Comparison of ENCODE assay signal across 8 cellular contexts in the genomic region with DNA sequence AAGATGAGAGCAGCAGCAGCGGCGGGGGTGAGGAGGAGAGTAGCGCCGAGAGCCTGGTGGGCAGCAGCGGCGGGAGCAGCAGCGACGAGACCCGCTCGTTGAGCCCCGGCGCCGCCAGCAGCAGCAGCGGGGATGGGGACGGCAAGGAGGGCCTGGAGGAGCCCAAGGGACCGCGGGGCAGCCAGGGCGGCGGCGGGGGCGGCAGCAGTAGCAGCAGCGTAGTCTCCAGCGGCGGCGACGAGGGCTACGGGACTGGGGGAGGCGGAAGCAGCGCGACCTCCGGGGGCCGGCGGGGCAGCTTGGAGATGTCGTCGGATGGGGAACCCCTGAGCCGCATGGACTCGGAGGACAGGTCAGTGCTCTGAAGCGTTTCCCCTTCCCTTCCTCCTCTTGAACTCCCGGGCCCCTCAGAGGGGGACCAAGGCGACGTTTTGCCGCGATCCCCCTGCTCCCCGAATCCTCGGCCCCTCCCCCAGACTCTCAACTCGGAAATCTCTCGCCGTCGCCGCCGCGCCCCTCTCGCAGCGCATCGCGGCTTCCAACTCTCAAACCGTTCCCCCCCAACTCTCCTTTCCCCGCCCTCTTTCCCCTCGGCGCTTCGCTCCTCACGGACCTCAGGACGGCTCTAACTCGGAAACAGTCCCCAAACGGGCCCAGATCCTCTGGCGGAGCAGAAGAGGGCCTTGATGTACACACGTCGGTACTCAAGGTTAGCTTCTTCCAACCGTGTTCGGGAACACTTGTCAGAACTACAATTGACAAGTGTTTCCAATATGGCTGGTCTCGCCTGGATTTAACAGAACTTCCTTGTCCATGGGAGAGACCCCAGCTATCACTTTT. TPM values are rescaled to one million over a fixed set of nuclear protein-coding genes. Genes with fewer than 3 reads are reported as not detected.
A peak's percentile ranks its signal among the peaks of the same experiment; 100 is the strongest.
DNase-seq lines count a peak whose midpoint lies in the region; ATAC-seq and TF ChIP-seq lines count a peak whose summit lies in the region.

No MANE protein-coding gene starts in this region.

- peaks cover 12% of the 10 kb centered on the region for H3K36me3 Mint-ChIP-seq in progenitor cell of endocrine pancreas (ENCODE audit: insufficient read depth)

- DNase-seq in COLO829 (ENCODE audit: low spot score) (peak; percentile 54), HS-27A (ENCODE audit: low read depth) (peak; percentile 43), SW 1271 (lab: John Stamatoyannopoulos, UW) (peak; percentile 29 to 54), heart left ventricle (peak; percentile 51 to 75 (median 54)), progenitor cell of endocrine pancreas (ENCODE audit: low spot score, unreplicated experiment) (peak; percentile 53), upper lobe of left lung (peak; percentile 40 to 90)
- peak; percentile 25 for DNase-seq in activated naive CD8-positive, alpha-beta T cell treated with anti-CD3 and anti-CD28 coated beads, Interleukin-2, amount 50 U/mL, for 16 hours (ENCODE audit: low read depth, low spot score)

- H3K27me3 Mint-ChIP-seq in progenitor cell of endocrine pancreas: peaks cover 22% of the 10 kb centered on the region

- H3K4me3 Mint-ChIP-seq in progenitor cell of endocrine pancreas (ENCODE audit: low read depth): peak overlapping the region; percentile 98

- peaks cover 0 to 4% (median 0%) of the 10 kb centered on the region in 9 donors for H3K36me3 ChIP-seq in heart left ventricle
- peaks cover 0 to 4% (median 0%) of the 10 kb centered on the region in 4 donors for H3K36me3 ChIP-seq in upper lobe of left lung

- H3K4me1 ChIP-seq in heart left ventricle: peaks cover 0 to 42% (median 31%) of the 10 kb centered on the region in 12 donors
- H3K4me1 ChIP-seq in upper lobe of left lung: peaks cover 15 to 32% (median 26%) of the 10 kb centered on the region in 4 donors

- H3K9me3 ChIP-seq in heart left ventricle (peaks cover 0 to 6% (median 0%) of the 10 kb centered on the region in 12 donors), upper lobe of left lung (peaks cover 0 to 5% (median 0%) of the 10 kb centered on the region in 4 donors)

- no peak for TF ChIP-seq EP300 in upper lobe of left lung (IDR thresholded peaks at IDR 0.05)

- TF ChIP-seq POLR2A in heart left ventricle (IDR thresholded peaks at IDR 0.05) (no peak), upper lobe of left lung (IDR thresholded peaks at IDR 0.05) (peak in 2 of 4 donors; percentile 23 to 38)

- H3K27me3 ChIP-seq in heart left ventricle: no peaks in the 10 kb centered on the region
- H3K27me3 ChIP-seq in upper lobe of left lung: no peaks in the 10 kb centered on the region

- H3K27ac Mint-ChIP-seq in progenitor cell of endocrine pancreas: peak overlapping the region; percentile 98

- H3K9me3 Mint-ChIP-seq in progenitor cell of endocrine pancreas (ENCODE audit: low read depth): peaks cover 3% of the 10 kb centered on the region

- H3K4me1 Mint-ChIP-seq in progenitor cell of endocrine pancreas (ENCODE audit: low read depth): peaks cover 25% of the 10 kb centered on the region

- WGBS in heart left ventricle, 4 donors: 0 to 2% (median 1%) methylated on average over 44 to 71 of the region's 71 CpGs
- 0 to 1% methylated on average over 49 to 70 of the region's 71 CpGs for WGBS in upper lobe of left lung, 2 donors

- ATAC-seq in GM19455 (IDR thresholded peaks at IDR 0.05; ENCODE audit: unreplicated experiment) (peak; percentile 45), heart left ventricle (peak; percentile 24 to 55 (median 49)), upper lobe of left lung (ENCODE audit: low FRiP score in 2 of 2) (peak; percentile 65 to 73)

- H3K4me3 ChIP-seq in heart left ventricle (peak overlapping the region; percentile 82 to 99 (median 94)), upper lobe of left lung (peak overlapping the region; percentile 79 to 98 (median 91))

- intact Hi-C loops in heart left ventricle (cut with DNase I): loop anchor here in 1 of 10 donors (10.0 kb wide), 1 partner anchor 155 kb away; no protein-coding TSS in a partner anchor

- H3K27ac ChIP-seq in heart left ventricle: peak overlapping the region; percentile 75 to 97 (median 92)
- H3K27ac ChIP-seq in upper lobe of left lung: peak overlapping the region; percentile 89 to 97 (median 96)

- TF ChIP-seq CTCF in heart left ventricle (IDR thresholded peaks at IDR 0.05) (no peak), progenitor cell of endocrine pancreas (IDR thresholded peaks at IDR 0.05; ENCODE audit: unreplicated experiment) (no peak), upper lobe of left lung (IDR thresholded peaks at IDR 0.05) (no peak)

RNA-seq across cellular contexts. Expression of gene AEBP2, which starts 0.9 kb away (rescaled TPM):
- 10 to 100 TPM; 13.1 to 36.5 (median 24.7) TPM for total RNA-seq in heart left ventricle
- polyA plus RNA-seq in heart left ventricle: 10 to 100 TPM in 1 of 2 donors, 1 to 10 TPM in 1; 7.6 to 11.7 TPM
- 64.9 and 68.5 TPM in 2 replicates for total RNA-seq in progenitor cell of endocrine pancreas
- 10 to 100 TPM; 27.7 to 73.9 (median 40.6) TPM for total RNA-seq in upper lobe of left lung

Comparison
In these comparisons a context has a peak if more than half of its experiments do, and no peak if none do; other contexts are left out.
1. Peak in every context shown above with its lines: DNase-seq, ATAC-seq, H3K4me3 ChIP-seq and H3K27ac ChIP-seq.